Comparison of ENCODE assay signal across 13 cellular contexts in genomic region chr11:82902880-82903279, GRCh38. TPM values are rescaled to one million over a fixed set of nuclear protein-coding genes. Genes with fewer than 3 reads are reported as not detected.
DNase-seq lines count a peak whose midpoint lies in the region; ATAC-seq and TF ChIP-seq lines count a peak whose summit lies in the region.
"Had no signal": no experiment of that assay in that cellular context is flagged by ENCODE, and none has a peak within 500 bp of the region (broad histone marks: within the 10 kb centered on the region; RNA-seq: fewer than 3 reads in every experiment).

No MANE protein-coding gene starts in this region.

- H3K27ac Mint-ChIP-seq in Calu3 (ENCODE audit: unreplicated experiment): no peak overlapping the region
- no peak overlapping the region for H3K27ac Mint-ChIP-seq in activated T-helper 2 cell treated with anti-CD3 and anti-CD28 coated beads, Interferon-gamma antibody, Interleukin-2, Interleukin-4, amounts not matched to agents 10 μg/mL and 5 μg/mL and 100 μg/mL, durations not matched to agents 14 hours and 24 hours and 36 hours
- peak overlapping the region in 7 of 10 donors; percentile 29 to 100 (median 99) for H3K27ac Mint-ChIP-seq in naive thymus-derived CD8-positive, alpha-beta T cell

- H3K36me3 ChIP-seq in HUES48 (ENCODE audit: control insufficient read depth, insufficient read depth, low read length): no peaks in the 10 kb centered on the region
- H3K36me3 ChIP-seq: ascending aorta, heart left ventricle had no signal

- no peaks in the 10 kb centered on the region for H3K9me3 ChIP-seq in HUES48 (ENCODE audit: control insufficient read depth, insufficient read depth, low read length)
- H3K9me3 ChIP-seq: ascending aorta, heart left ventricle had no signal

- no peak overlapping the region for H3K27ac ChIP-seq in HUES48 (ENCODE audit: low read depth, low read length)
- H3K27ac ChIP-seq: ascending aorta, GM23248, heart left ventricle had no signal

- no peak for ATAC-seq in naive thymus-derived CD8-positive, alpha-beta T cell
- ATAC-seq: heart left ventricle had no signal

- peak overlapping the region; percentile 93 for H3K4me3 ChIP-seq in HUES48 (ENCODE audit: low read depth, low read length)
- H3K4me3 ChIP-seq: ascending aorta, heart left ventricle had no signal

- CTCF ChIA-PET in Calu3 (lab: Charles Lee): no interaction called here

- peaks cover 25% of the 10 kb centered on the region for H3K4me1 ChIP-seq in HUES48 (ENCODE audit: control insufficient read depth, insufficient read depth, low read length)

- H3K36me3 Mint-ChIP-seq in Calu3 (ENCODE audit: insufficient read depth, unreplicated experiment): peaks cover 32% of the 10 kb centered on the region
- no peaks in the 10 kb centered on the region for H3K36me3 Mint-ChIP-seq in activated T-helper 2 cell treated with anti-CD3 and anti-CD28 coated beads, Interferon-gamma antibody, Interleukin-2, Interleukin-4, amounts not matched to agents 10 μg/mL and 5 μg/mL and 100 μg/mL, durations not matched to agents 14 hours and 24 hours and 36 hours (ENCODE audit: low read depth)
- no peaks in the 10 kb centered on the region for H3K36me3 Mint-ChIP-seq in naive thymus-derived CD8-positive, alpha-beta T cell

- no peak overlapping the region for H3K9ac ChIP-seq in HUES48 (ENCODE audit: low read depth, low read length)

- no TSS peak for BruUV-seq in Calu3 (replicated peaks; lab: Mats Ljungman, UMichigan)

- intact Hi-C loops in Calu3 (cut with micrococcal nuclease; ENCODE audit: unreplicated experiment): loop anchor here (10.0 kb wide), 1 partner anchor 252 kb away; the partner anchor contains the start of gene PCF11
- intact Hi-C loops in activated T-helper 2 cell treated with anti-CD3 and anti-CD28 coated beads, Interferon-gamma antibody, Interleukin-2, Interleukin-4, amounts not matched to agents 10 μg/mL and 5 μg/mL and 100 μg/mL, durations not matched to agents 14 hours and 24 hours and 36 hours (cut with micrococcal nuclease): no loop called here

- POLR2A ChIA-PET in naive thymus-derived CD8-positive, alpha-beta T cell (lab: Charles Lee): interaction anchor here (3.2 kb wide), 1 partner anchor 172 kb away, joined by 12 read pairs; no protein-coding TSS in a partner anchor

- TF ChIP-seq CTCF in Calu3 (IDR thresholded peaks at IDR 0.05; ENCODE audit: unreplicated experiment): no peak

- DNase-seq in Calu3 (no peak), DMS79 (lab: John Stamatoyannopoulos, UW) (no peak), superior temporal gyrus (ENCODE audit: extremely low spot score) (no peak), NCI-H2081 treated with DMSO at 0.1 percent for 48 hours (lab: John Stamatoyannopoulos, UW) (no peak)
- no peak for DNase-seq in activated T-helper 2 cell treated with anti-CD3 and anti-CD28 coated beads, Interferon-gamma antibody, Interleukin-2, Interleukin-4, amounts not matched to agents 10 μg/mL and 5 μg/mL and 100 μg/mL, durations not matched to agents 14 hours and 24 hours and 36 hours (ENCODE audit: low spot score)
- no peak for DNase-seq in naive thymus-derived CD8-positive, alpha-beta T cell
- DNase-seq: GM23248; heart left ventricle; IMR-90; NCI-H1694 treated with DMSO at 0.1 percent for 48 hours; stimulated activated CD4-positive, alpha-beta T cell treated with anti-CD3 and anti-CD28 coated beads, Interleukin-4, amount 100 ng/mL, for 4 hours had no signal

- no peaks in the 10 kb centered on the region for H3K9me3 Mint-ChIP-seq in Calu3 (ENCODE audit: low read depth, unreplicated experiment)
- no peaks in the 10 kb centered on the region for H3K9me3 Mint-ChIP-seq in activated T-helper 2 cell treated with anti-CD3 and anti-CD28 coated beads, Interferon-gamma antibody, Interleukin-2, Interleukin-4, amounts not matched to agents 10 μg/mL and 5 μg/mL and 100 μg/mL, durations not matched to agents 14 hours and 24 hours and 36 hours
- H3K9me3 Mint-ChIP-seq in naive thymus-derived CD8-positive, alpha-beta T cell: no peaks in the 10 kb centered on the region

- H3K27me3 ChIP-seq in HUES48 (ENCODE audit: control insufficient read depth, insufficient read depth, low read length): no peaks in the 10 kb centered on the region
- H3K27me3 ChIP-seq: ascending aorta, heart left ventricle had no signal

- peak overlapping the region; percentile 82 for H3K4me3 Mint-ChIP-seq in Calu3 (ENCODE audit: low read depth, unreplicated experiment)
- peak overlapping the region; percentile 100 for H3K4me3 Mint-ChIP-seq in activated T-helper 2 cell treated with anti-CD3 and anti-CD28 coated beads, Interferon-gamma antibody, Interleukin-2, Interleukin-4, amounts not matched to agents 10 μg/mL and 5 μg/mL and 100 μg/mL, durations not matched to agents 14 hours and 24 hours and 36 hours (ENCODE audit: low read depth)
- H3K4me3 Mint-ChIP-seq in naive thymus-derived CD8-positive, alpha-beta T cell: peak overlapping the region in 8 of 10 donors; percentile 39 to 100 (median 94)

- H3K4me1 Mint-ChIP-seq in Calu3 (ENCODE audit: low read depth, unreplicated experiment): peaks cover 23% of the 10 kb centered on the region
- peaks cover 56% of the 10 kb centered on the region for H3K4me1 Mint-ChIP-seq in activated T-helper 2 cell treated with anti-CD3 and anti-CD28 coated beads, Interferon-gamma antibody, Interleukin-2, Interleukin-4, amounts not matched to agents 10 μg/mL and 5 μg/mL and 100 μg/mL, durations not matched to agents 14 hours and 24 hours and 36 hours (ENCODE audit: low read depth)
- H3K4me1 Mint-ChIP-seq in naive thymus-derived CD8-positive, alpha-beta T cell: peaks cover 23 to 52% (median 49%) of the 10 kb centered on the region in 4 donors

- H3K27me3 Mint-ChIP-seq in Calu3 (ENCODE audit: unreplicated experiment): no peaks in the 10 kb centered on the region
- no peaks in the 10 kb centered on the region for H3K27me3 Mint-ChIP-seq in activated T-helper 2 cell treated with anti-CD3 and anti-CD28 coated beads, Interferon-gamma antibody, Interleukin-2, Interleukin-4, amounts not matched to agents 10 μg/mL and 5 μg/mL and 100 μg/mL, durations not matched to agents 14 hours and 24 hours and 36 hours (ENCODE audit: low read depth)
- H3K27me3 Mint-ChIP-seq in naive thymus-derived CD8-positive, alpha-beta T cell: no peaks in the 10 kb centered on the region

RNA-seq across cellular contexts. Expression of gene DDIAS, which starts 1.3 kb away (rescaled TPM):
- 10.9 and 14.1 TPM in 2 replicates for total RNA-seq in Calu3 (2022)
- 17.8 and 18.2 TPM in 2 replicates for total RNA-seq in activated T-helper 2 cell treated with anti-CD3 and anti-CD28 coated beads, Interferon-gamma antibody, Interleukin-2, Interleukin-4, amounts not matched to agents 10 μg/mL and 5 μg/mL and 100 μg/mL, durations not matched to agents 14 hours and 24 hours and 36 hours
- 1 to 10 TPM; 2.3 to 2.5 TPM for total RNA-seq in naive thymus-derived CD8-positive, alpha-beta T cell
- polyA plus RNA-seq in naive thymus-derived CD8-positive, alpha-beta T cell: 1 to 10 TPM in 2 of 3 donors, under 1 TPM in 1; 0.59 to 3.1 (median 1.7) TPM

RNA-seq across cellular contexts. Expression of gene PRCP, which starts 2.6 kb away (rescaled TPM):
- 22.0 and 22.7 TPM in 2 replicates for total RNA-seq in Calu3 (2022)
- 23.5 and 27.5 TPM in 2 replicates for total RNA-seq in activated T-helper 2 cell treated with anti-CD3 and anti-CD28 coated beads, Interferon-gamma antibody, Interleukin-2, Interleukin-4, amounts not matched to agents 10 μg/mL and 5 μg/mL and 100 μg/mL, durations not matched to agents 14 hours and 24 hours and 36 hours
- total RNA-seq in naive thymus-derived CD8-positive, alpha-beta T cell: 10 to 100 TPM; 26.4 to 29.1 TPM
- 10 to 100 TPM; 48.3 to 50.2 (median 49.3) TPM for polyA plus RNA-seq in naive thymus-derived CD8-positive, alpha-beta T cell

Comparison
In these comparisons a context has a peak if more than half of its experiments do, and no peak if none do; other contexts are left out.
1. H3K27ac Mint-ChIP-seq: peak in naive thymus-derived CD8-positive, alpha-beta T cell (7 of 10); none in Calu3 (single experiment) and activated T-helper 2 cell treated with anti-CD3 and anti-CD28 coated beads, Interferon-gamma antibody, Interleukin-2, Interleukin-4, amounts not matched to agents 10 μg/mL and 5 μg/mL and 100 μg/mL, durations not matched to agents 14 hours and 24 hours and 36 hours (single experiment).
2. Peak in every context shown above with its lines, with median percentiles within 50 percentile points of each other: H3K4me3 Mint-ChIP-seq.